13 cellular contexts compared by ENCODE assay signal in genomic region chr3:186951640-186952552, GRCh38. TPM values are rescaled to one million over a fixed set of nuclear protein-coding genes. Genes with fewer than 3 reads are reported as not detected.
A peak's percentile ranks its signal among the peaks of the same experiment; 100 is the strongest.
DNase-seq lines count a peak whose midpoint lies in the region; ATAC-seq and TF ChIP-seq lines count a peak whose summit lies in the region.
"Had no signal": no experiment of that assay in that cellular context is flagged by ENCODE, and none has a peak within 500 bp of the region (broad histone marks: within the 10 kb centered on the region; RNA-seq: fewer than 3 reads in every experiment).

No MANE protein-coding gene starts in this region.

- H3K27ac ChIP-seq in heart right ventricle: peak overlapping the region in 9 of 10 donors; percentile 47 to 93 (median 75)
- peak overlapping the region; percentile 49 for H3K27ac ChIP-seq in upper lobe of right lung
- no peak overlapping the region for H3K27ac ChIP-seq in hepatocyte

- intact Hi-C loops in heart right ventricle (cut with DNase I): no loop called here
- intact Hi-C loops in cardiac septum (cut with DNase I): no loop called here
- intact Hi-C loops in upper lobe of right lung (cut with DNase I): no loop called here

- no peaks in the 10 kb centered on the region for H3K9me2 ChIP-seq in hepatocyte (replicated peaks; ENCODE audit: insufficient read depth)

- no peak overlapping the region for H3K4me3 ChIP-seq in heart right ventricle
- H3K4me3 ChIP-seq in upper lobe of right lung: no peak overlapping the region
- no peak overlapping the region for H3K4me3 ChIP-seq in hepatocyte

- H3K4me1 ChIP-seq in heart right ventricle (peaks cover 30 to 78% (median 68%) of the 10 kb centered on the region in 9 donors), upper lobe of right lung (peaks cover 24% of the 10 kb centered on the region), hepatocyte (ENCODE audit: insufficient read depth) (peaks cover 4% of the 10 kb centered on the region)

- no peaks in the 10 kb centered on the region for H4K20me1 ChIP-seq in hepatocyte (ENCODE audit: insufficient read depth, poor library complexity, severe bottlenecking)

- no peak overlapping the region for H2AFZ ChIP-seq in hepatocyte

- peak overlapping the region; percentile 86 for H3K4me3 Mint-ChIP-seq in activated T-helper 17 cell treated with anti-CD3 and anti-CD28 coated beads, Interleukin-2, amount 50 U/mL, for 72 hours
- H3K4me3 Mint-ChIP-seq in memory B cell: no peak overlapping the region

- 92 to 95% methylated on average over 7 of the region's 7 CpGs for WGBS in heart right ventricle, 2 donors
- 93% methylated on average over 7 of the region's 7 CpGs for WGBS in hepatocyte (ENCODE audit: low lambda C conversion rate, missing lambda C conversion rate)

- no peak for DNase-seq in heart right ventricle
- no peak for DNase-seq in cardiac septum (ENCODE audit: low spot score)
- no peak for DNase-seq in memory B cell (ENCODE audit: low spot score in 2 of 2)
- DNase-seq in upper lobe of right lung: no peak
- no peak for DNase-seq in hypothalamus (lab: John Stamatoyannopoulos, UW)
- no peak for DNase-seq in hippocampal formation (lab: John Stamatoyannopoulos, UW)
- no peak for DNase-seq in hepatocyte (ENCODE audit: low spot score)
- DNase-seq: glutamatergic neuron; NCI-H1417 treated with DMSO at 0.1 percent for 48 hours; NCI-H2227 treated with DMSO at 0.1 percent for 48 hours; SHP77 treated with DMSO at 0.1 percent for 48 hours; stimulated activated CD4-positive, alpha-beta T cell treated with anti-CD3 and anti-CD28 coated beads, Interleukin-15, amount 100 ng/mL, for 24 hours had no signal

- H3K36me3 ChIP-seq in heart right ventricle: peaks cover 0 to 8% (median 0%) of the 10 kb centered on the region in 9 donors
- H3K36me3 ChIP-seq in upper lobe of right lung: no peaks in the 10 kb centered on the region
- no peaks in the 10 kb centered on the region for H3K36me3 ChIP-seq in hepatocyte (replicated peaks; ENCODE audit: insufficient read depth, low read depth)

- peaks cover 7% of the 10 kb centered on the region for H3K9me3 Mint-ChIP-seq in activated T-helper 17 cell treated with anti-CD3 and anti-CD28 coated beads, Interleukin-2, amount 50 U/mL, for 72 hours
- peaks cover 3% of the 10 kb centered on the region for H3K9me3 Mint-ChIP-seq in memory B cell

- H3K9me3 ChIP-seq in heart right ventricle: peaks cover 0 to 6% (median 0%) of the 10 kb centered on the region in 11 donors
- H3K9me3 ChIP-seq in upper lobe of right lung: no peaks in the 10 kb centered on the region
- no peaks in the 10 kb centered on the region for H3K9me3 ChIP-seq in hepatocyte (ENCODE audit: low read depth)

- ATAC-seq in heart right ventricle (no peak), memory B cell (ENCODE audit: low read depth) (no peak), upper lobe of right lung (no peak)
- ATAC-seq in activated T-helper 17 cell treated with anti-CD3 and anti-CD28 coated beads, Interleukin-2, amount 50 U/mL, for 72 hours (replicated peaks): peak; percentile 8

- no peak for TF ChIP-seq CTCF in heart right ventricle (IDR thresholded peaks at IDR 0.05)
- no peak for TF ChIP-seq CTCF in upper lobe of right lung (IDR thresholded peaks at IDR 0.05)
- no peak for TF ChIP-seq CTCF in hepatocyte (IDR thresholded peaks at IDR 0.05; ENCODE audit: poor library complexity)

- peaks cover 11% of the 10 kb centered on the region for H3K79me2 ChIP-seq in hepatocyte

- H3K4me2 ChIP-seq in hepatocyte: no peak overlapping the region

- H3K36me3 Mint-ChIP-seq in activated T-helper 17 cell treated with anti-CD3 and anti-CD28 coated beads, Interleukin-2, amount 50 U/mL, for 72 hours (ENCODE audit: low read depth): peaks cover 53% of the 10 kb centered on the region
- H3K36me3 Mint-ChIP-seq in memory B cell: peaks cover 48% of the 10 kb centered on the region

- H3K27me3 Mint-ChIP-seq in activated T-helper 17 cell treated with anti-CD3 and anti-CD28 coated beads, Interleukin-2, amount 50 U/mL, for 72 hours: no peaks in the 10 kb centered on the region
- no peaks in the 10 kb centered on the region for H3K27me3 Mint-ChIP-seq in memory B cell

- peaks cover 60% of the 10 kb centered on the region for H3K4me1 Mint-ChIP-seq in activated T-helper 17 cell treated with anti-CD3 and anti-CD28 coated beads, Interleukin-2, amount 50 U/mL, for 72 hours
- peaks cover 74% of the 10 kb centered on the region for H3K4me1 Mint-ChIP-seq in memory B cell

- H3K27me3 ChIP-seq in heart right ventricle (no peaks in the 10 kb centered on the region), upper lobe of right lung (no peaks in the 10 kb centered on the region), hepatocyte (no peaks in the 10 kb centered on the region)

- H3K27ac Mint-ChIP-seq in activated T-helper 17 cell treated with anti-CD3 and anti-CD28 coated beads, Interleukin-2, amount 50 U/mL, for 72 hours: peak overlapping the region; percentile 90
- H3K27ac Mint-ChIP-seq in memory B cell: peak overlapping the region; percentile 76

RNA-seq across cellular contexts. Expression of gene ST6GAL1, which starts 21.6 kb away (rescaled TPM):
- total RNA-seq in heart right ventricle: 10 to 100 TPM; 55.9 to 94.7 (median 68.7) TPM
- 10 to 100 TPM; 19.5 to 36.3 TPM for polyA plus RNA-seq in heart right ventricle
- 61.8 TPM for total RNA-seq in cardiac septum
- 10 to 100 TPM; 68.0 to 77.4 TPM for total RNA-seq in activated T-helper 17 cell treated with anti-CD3 and anti-CD28 coated beads, Interleukin-2, amount 50 U/mL, for 72 hours
- total RNA-seq in upper lobe of right lung: 116 TPM
- 109 and 136 TPM in 2 replicates for total RNA-seq in hepatocyte
- 36.6 and 57.5 TPM in 2 replicates for polyA plus RNA-seq in hepatocyte
